In genomic region chr21:37915516-37915915, GRCh38 we compare ENCODE assay signal across 1 cellular context.
TF ChIP-seq lines count a peak whose summit lies in the region.

No MANE protein-coding gene starts in this region.

TF ChIP-seq in SK-N-SH treated with all-trans-retinoic acid at 6 μM for 48 hours, 23 proteins besides CTCF, POLR2A, EP300 and RAD21 (continued from another document):
- no peak for TF ChIP-seq GLIS3 (CRISPR knock-in tag; IDR thresholded peaks at IDR 0.05)
